In genomic region chr7:137091396-137091795, GRCh38 we compare ENCODE assay signal across 13 cellular contexts.
A peak's percentile ranks its signal among the peaks of the same experiment; 100 is the strongest.
DNase-seq lines count a peak whose midpoint lies in the region; ATAC-seq and TF ChIP-seq lines count a peak whose summit lies in the region.
"Had no signal": no experiment of that assay in that cellular context is flagged by ENCODE, and none has a peak within 500 bp of the region (broad histone marks: within the 10 kb centered on the region; RNA-seq: fewer than 3 reads in every experiment).

No MANE protein-coding gene starts in this region.

- in situ Hi-C loops in brain microvascular endothelial cell (cut with HindIII; ENCODE audit: low pct_ligation_motif_present, low sequenced_read_pairs): no loop called here

- H3K9me3 Mint-ChIP-seq in HFFc6: peaks cover 15% of the 10 kb centered on the region

- H3K4me3 ChIP-seq in AG10803 (ENCODE audit: low read length): no peak overlapping the region
- no peak overlapping the region for H3K4me3 ChIP-seq in brain microvascular endothelial cell (ENCODE audit: low read depth, low read length)
- H3K4me3 ChIP-seq in coronary artery: no peak overlapping the region

- no peaks in the 10 kb centered on the region for H3K36me3 ChIP-seq in brain microvascular endothelial cell (replicated peaks)

- DNase-seq in AG10803 (ENCODE audit: low read depth): no peak
- no peak for DNase-seq in HFFc6
- peak; percentile 20 for DNase-seq in brain microvascular endothelial cell
- peak; percentile 79 for DNase-seq in islet precursor cell
- DNase-seq in NCI-H774 (lab: John Stamatoyannopoulos, UW): no peak
- no peak for DNase-seq in coronary artery (ENCODE audit: low spot score)
- no peak for DNase-seq in nucleus accumbens (lab: John Stamatoyannopoulos, UW)
- DNase-seq: activated CD4-positive, alpha-beta T cell treated with anti-CD3 and anti-CD28 coated beads, Interleukin-2, amount 50 U/mL, for 1 hour; activated naive CD4-positive, alpha-beta T cell treated with anti-CD3 and anti-CD28 coated beads, Interleukin-2, amount 50 U/mL, for 16 hours; effector CD4-positive, alpha-beta T cell; immature natural killer cell had no signal

- H3K4me3 Mint-ChIP-seq in HFFc6: no peak overlapping the region
- H3K4me3 Mint-ChIP-seq: immature natural killer cell had no signal

- TF ChIP-seq CTCF in AG10803 (conservative IDR thresholded peaks at IDR 0.05; ENCODE audit: low read length) (0 out of 2 replicates have a peak, but pooled peaks have one; percentile 26), HFFc6 (IDR thresholded peaks at IDR 0.05) (peak; percentile 34), brain microvascular endothelial cell (IDR thresholded peaks at IDR 0.05; ENCODE audit: low read depth, low read length, missing control alignments) (peak; percentile 77), coronary artery (IDR thresholded peaks at IDR 0.05) (no peak)

- peaks cover 11% of the 10 kb centered on the region; the same call in 1 of the 2 replicates for H3K4me1 Mint-ChIP-seq in HFFc6 (ENCODE audit: low read depth)
- H3K4me1 Mint-ChIP-seq: immature natural killer cell had no signal

- H3K27ac Mint-ChIP-seq in HFFc6: no peak overlapping the region
- H3K27ac Mint-ChIP-seq: immature natural killer cell had no signal

- peaks cover 13% of the 10 kb centered on the region; the same call in 1 of the 2 replicates for H3K36me3 Mint-ChIP-seq in HFFc6 (ENCODE audit: low read depth)
- H3K36me3 Mint-ChIP-seq: immature natural killer cell had no signal

- no peak for ATAC-seq in GM18519 (IDR thresholded peaks at IDR 0.05; ENCODE audit: low FRiP score, unreplicated experiment)

- no peak overlapping the region for H3K27ac ChIP-seq in brain microvascular endothelial cell
- no peak overlapping the region for H3K27ac ChIP-seq in coronary artery
- H3K27ac ChIP-seq: parathyroid adenoma had no signal

- H3K27me3 Mint-ChIP-seq in HFFc6 (ENCODE audit: insufficient read depth): no peaks in the 10 kb centered on the region

- H3K27me3 ChIP-seq in brain microvascular endothelial cell (replicated peaks): no peaks in the 10 kb centered on the region

Comparison
In these comparisons a context has a peak if more than half of its experiments do, and no peak if none do; other contexts are left out.
1. DNase-seq: peak in brain microvascular endothelial cell (single experiment) and islet precursor cell (single experiment); none in AG10803 (single experiment), HFFc6 (single experiment), NCI-H774 (single experiment), coronary artery (single experiment) and nucleus accumbens (0 of 56).